In the genomic region with DNA sequence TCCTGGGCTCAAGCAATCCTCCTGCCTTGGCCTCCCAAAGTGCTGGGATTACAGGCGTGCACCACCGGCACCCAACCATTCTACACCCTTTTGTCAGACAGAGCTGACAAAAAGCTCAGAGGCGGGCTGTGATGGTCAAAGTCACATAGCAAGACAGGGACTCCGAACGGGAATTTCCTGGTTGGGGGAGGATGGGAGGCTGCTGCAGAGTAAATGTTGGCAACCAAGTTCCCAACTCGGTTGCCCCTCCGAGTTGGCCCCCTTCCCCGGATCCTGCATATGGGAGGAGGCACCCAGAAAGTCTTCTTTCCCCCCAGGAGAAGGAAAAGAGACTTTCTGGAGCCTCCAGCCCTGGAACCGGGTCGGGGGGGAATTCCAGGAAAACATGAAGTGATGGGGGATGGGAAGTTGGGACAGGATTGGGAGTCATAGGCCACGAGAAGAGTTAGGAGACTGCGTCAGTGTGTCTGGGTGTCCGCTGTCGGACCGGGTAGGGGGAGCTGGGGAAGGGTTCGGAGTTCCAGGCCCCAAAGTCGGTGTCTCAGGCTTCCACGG, we compare ENCODE assay signal across 8 cellular contexts. TPM values are rescaled to one million over a fixed set of nuclear protein-coding genes. Genes with fewer than 3 reads are reported as not detected.
DNase-seq lines count a peak whose midpoint lies in the region; ATAC-seq and TF ChIP-seq lines count a peak whose summit lies in the region.

No MANE protein-coding gene starts in this region.

- H3K4me3 ChIP-seq in SK-N-SH (ENCODE audit: low read depth in 2 of 2, low read length in 1 of 2) (peak overlapping the region; percentile 86 to 94), thoracic aorta (peak overlapping the region; percentile 94)

- H3K9ac ChIP-seq in SK-N-SH = peak overlapping the region; percentile 98

- H3K27me3 Mint-ChIP-seq in brain = peaks cover 6% of the 10 kb centered on the region

- no peaks in the 10 kb centered on the region for H3K9me2 ChIP-seq in SK-N-SH

- intact Hi-C loops in left colon (cut with DNase I, micrococcal nuclease) = no loop called here

- H3K4me1 Mint-ChIP-seq in brain = peaks cover 22% of the 10 kb centered on the region

- H3K27ac ChIP-seq in SK-N-SH (ENCODE audit: low read depth in 2 of 2, low read length in 1 of 2) (peak overlapping the region; percentile 67 to 85; a peak in 3 of 4 replicates), thoracic aorta (peak overlapping the region; percentile 99)

- DNase-seq in SK-N-SH (no peak), left colon (no peak), thoracic aorta (ENCODE audit: low spot score) (no peak), UCSD-AML1 (lab: John Stamatoyannopoulos, UW; ENCODE audit: unreplicated experiment) (no peak)
- no peak for DNase-seq in stimulated activated CD4-positive, alpha-beta T cell treated with anti-CD3 and anti-CD28 coated beads, Interleukin-1b, Interleukin-23, amount 100 ng/mL, for 48 hours

- TF ChIP-seq EP300 in SK-N-SH (IDR thresholded peaks at IDR 0.05; ENCODE audit: borderline replicate concordance in 1 of 2, low read depth in 1 of 2, low read length in 1 of 2) = no peak

- H2AFZ ChIP-seq in SK-N-SH (ENCODE audit: low read depth) = peak overlapping the region; percentile 86; the same call in 1 of the 2 replicates

- no peaks in the 10 kb centered on the region for H3K27me3 ChIP-seq in SK-N-SH (ENCODE audit: insufficient read depth)
- H3K27me3 ChIP-seq in thoracic aorta (replicated peaks; ENCODE audit: insufficient read depth) = no peaks in the 10 kb centered on the region

- H3K36me3 ChIP-seq in SK-N-SH (replicated peaks in 1 of 2; ENCODE audit: control insufficient read depth in 1 of 2, insufficient read depth in 2 of 2, low read length in 1 of 2) (peaks cover 0 to 10% of the 10 kb centered on the region in 2 experiments), thoracic aorta (no peaks in the 10 kb centered on the region)

- 62% methylated on average over 18 of the region's 18 CpGs for WGBS in SK-N-SH (ENCODE audit: low lambda C conversion rate)

- POLR2A ChIA-PET in SK-N-SH (lab: Yijun Ruan, JAX) = interaction anchor here (1.0 to 1.3 kb wide), 6 partner anchors 11 to 36 kb away, joined by 3 to 6 read pairs (median 4); partner anchors contain the start of genes INPP5J and SMTN

- peaks cover 7% of the 10 kb centered on the region for H3K36me3 Mint-ChIP-seq in brain

- CTCF ChIA-PET in SK-N-SH (lab: Yijun Ruan, JAX) = interaction anchor here (0.6 to 7.4 kb wide), 31 partner anchors 8 to 235 kb away, joined by 3 to 85 read pairs (median 6); partner anchors contain the start of genes INPP5J, MORC2, PLA2G3 and RNF185

- H4K20me1 ChIP-seq in SK-N-SH (ENCODE audit: insufficient read depth) = no peaks in the 10 kb centered on the region

- H3K9me3 ChIP-seq in SK-N-SH (no peaks in the 10 kb centered on the region), thoracic aorta (no peaks in the 10 kb centered on the region)

- H3K4me1 ChIP-seq in SK-N-SH (ENCODE audit: control insufficient read depth in 1 of 2, insufficient read depth in 2 of 2, low read depth in 1 of 2, low read length in 1 of 2) (peaks cover 0 to 13% of the 10 kb centered on the region in 2 experiments; a peak in 1 of 4 replicates), thoracic aorta (ENCODE audit: control insufficient read depth in 1 of 2, low read depth in 2 of 2) (peaks cover 31 to 52% of the 10 kb centered on the region in 2 donors)

- no peak for TF ChIP-seq RAD21 in SK-N-SH (IDR thresholded peaks at IDR 0.05; ENCODE audit: low read length)

- H3K9me3 Mint-ChIP-seq in brain = peaks cover 0 to 7% (median 1%) of the 10 kb centered on the region in 5 experiments

- H3K79me2 ChIP-seq in SK-N-SH (ENCODE audit: insufficient read depth) = peaks cover 13% of the 10 kb centered on the region; the same call in 1 of the 2 replicates

- H3K27ac Mint-ChIP-seq in brain = peak overlapping the region in 3 of 5 experiments; percentile 64 to 88 (median 64)

- no peak for ATAC-seq in SK-N-SH treated with all-trans-retinoic acid at 6 μM for 48 hours
- ATAC-seq in left colon = peak; percentile 2
- ATAC-seq in thoracic aorta (ENCODE audit: insufficient number of reproducible peaks, low FRiP score, low read depth) = peak; percentile 6
- no peak for ATAC-seq in HG02642 (IDR thresholded peaks at IDR 0.05; ENCODE audit: poor library complexity, unreplicated experiment)

- H3K4me2 ChIP-seq in SK-N-SH = peak overlapping the region; percentile 93

- peaks cover 17% of the 10 kb centered on the region for H3F3A ChIP-seq in SK-N-SH (replicated peaks; ENCODE audit: insufficient read depth)

- peak overlapping the region; percentile 88 to 92 (median 89) for H3K4me3 Mint-ChIP-seq in brain

- no peak for TF ChIP-seq CTCF in SK-N-SH (IDR thresholded peaks at IDR 0.05)
- no peak for TF ChIP-seq CTCF in brain (conservative IDR thresholded peaks at IDR 0.05)
- TF ChIP-seq CTCF in thoracic aorta (IDR thresholded peaks at IDR 0.05) = no peak

TF ChIP-seq in SK-N-SH, 30 proteins besides CTCF, POLR2A, EP300 and RAD21:
- TF ChIP-seq RFX5 (IDR thresholded peaks at IDR 0.05; ENCODE audit: low read length) = no peak
- TF ChIP-seq, protein P1, sequence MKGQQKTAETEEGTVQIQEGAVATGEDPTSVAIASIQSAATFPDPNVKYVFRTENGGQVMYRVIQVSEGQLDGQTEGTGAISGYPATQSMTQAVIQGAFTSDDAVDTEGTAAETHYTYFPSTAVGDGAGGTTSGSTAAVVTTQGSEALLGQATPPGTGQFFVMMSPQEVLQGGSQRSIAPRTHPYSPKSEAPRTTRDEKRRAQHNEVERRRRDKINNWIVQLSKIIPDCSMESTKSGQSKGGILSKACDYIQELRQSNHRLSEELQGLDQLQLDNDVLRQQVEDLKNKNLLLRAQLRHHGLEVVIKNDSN (IDR thresholded peaks at IDR 0.05; ENCODE audit: borderline replicate concordance, low read depth) = no peak
- no peak for TF ChIP-seq RCOR1 (IDR thresholded peaks at IDR 0.05; ENCODE audit: low read length)
- TF ChIP-seq TEAD4 (IDR thresholded peaks at IDR 0.05; ENCODE audit: borderline replicate concordance, insufficient read depth) = no peak

TF ChIP-seq in SK-N-SH treated with all-trans-retinoic acid at 6 μM for 48 hours, 23 proteins besides CTCF, POLR2A, EP300 and RAD21 (continues in another document):
- no peak for TF ChIP-seq OSR1 (CRISPR knock-in tag; IDR thresholded peaks at IDR 0.05)
- TF ChIP-seq, protein P2, sequence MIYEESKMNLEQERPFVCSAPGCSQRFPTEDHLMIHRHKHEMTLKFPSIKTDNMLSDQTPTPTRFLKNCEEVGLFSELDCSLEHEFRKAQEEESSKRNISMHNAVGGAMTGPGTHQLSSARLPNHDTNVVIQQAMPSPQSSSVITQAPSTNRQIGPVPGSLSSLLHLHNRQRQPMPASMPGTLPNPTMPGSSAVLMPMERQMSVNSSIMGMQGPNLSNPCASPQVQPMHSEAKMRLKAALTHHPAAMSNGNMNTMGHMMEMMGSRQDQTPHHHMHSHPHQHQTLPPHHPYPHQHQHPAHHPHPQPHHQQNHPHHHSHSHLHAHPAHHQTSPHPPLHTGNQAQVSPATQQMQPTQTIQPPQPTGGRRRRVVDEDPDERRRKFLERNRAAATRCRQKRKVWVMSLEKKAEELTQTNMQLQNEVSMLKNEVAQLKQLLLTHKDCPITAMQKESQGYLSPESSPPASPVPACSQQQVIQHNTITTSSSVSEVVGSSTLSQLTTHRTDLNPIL (CRISPR knock-in tag; IDR thresholded peaks at IDR 0.05; ENCODE audit: low read depth) = no peak

RNA-seq across cellular contexts. Expression of gene SELENOM, which starts 0.6 kb away (rescaled TPM):
- polyA plus RNA-seq in SK-N-SH (2012; rRNA removed) = 97.1 and 117 TPM in 2 replicates
- 55.2 and 84.3 TPM in 2 replicates for polyA plus RNA-seq in SK-N-SH (2012; cell fraction: cytosol; rRNA removed)
- 81.0 and 129 TPM in 2 replicates for polyA plus RNA-seq in SK-N-SH (2012; cell fraction: nucleus; rRNA removed)
- polyA plus RNA-seq in brain (ENCODE audit: insufficient read depth, low read depth, low replicate concordance) = 96.1 TPM
- total RNA-seq in left colon = 10 to 100 TPM; 24.3 to 64.4 TPM
- 1,000 to 10,000 TPM in 1 of 2 donors, 100 to 1,000 TPM in 1; 453 to 1,695 TPM for total RNA-seq in thoracic aorta

RNA-seq across cellular contexts. Expression of gene INPP5J, which starts 16.0 kb away (rescaled TPM):
- 3.2 TPM in 2 replicates for polyA plus RNA-seq in SK-N-SH (2012; rRNA removed)
- 0.73 and 1.2 TPM in 2 replicates for polyA plus RNA-seq in SK-N-SH (2012; cell fraction: cytosol; rRNA removed)
- polyA plus RNA-seq in SK-N-SH (2012; cell fraction: nucleus; rRNA removed) = 14.7 and 18.9 TPM in 2 replicates
- polyA plus RNA-seq in brain (ENCODE audit: insufficient read depth, low read depth, low replicate concordance) = 5.6 TPM
- total RNA-seq in left colon = 10 to 100 TPM; 26.3 to 34.4 TPM
- 1 to 10 TPM; 2.3 to 4.1 TPM for total RNA-seq in thoracic aorta

RNA-seq across cellular contexts. Expression of gene SMTN, which starts 25.6 kb away (rescaled TPM):
- polyA plus RNA-seq in SK-N-SH (2012; rRNA removed) (12.5 and 30.4 TPM in 2 replicates), brain (ENCODE audit: insufficient read depth, low read depth, low replicate concordance) (32.3 TPM)
- polyA plus RNA-seq in SK-N-SH (2012; cell fraction: cytosol; rRNA removed) = 9.1 and 14.9 TPM in 2 replicates
- 70.2 and 73.7 TPM in 2 replicates for polyA plus RNA-seq in SK-N-SH (2012; cell fraction: nucleus; rRNA removed)
- total RNA-seq in left colon (100 to 1,000 TPM in 1 of 2 donors, 10 to 100 TPM in 1; 62.6 to 141 TPM), thoracic aorta (100 to 1,000 TPM; 632 to 946 TPM)

RNA-seq across cellular contexts. Expression of gene PLA2G3, which starts 33.6 kb away (rescaled TPM):
- polyA plus RNA-seq in SK-N-SH (2012; rRNA removed) (not detected in 2 replicates), brain (ENCODE audit: insufficient read depth, low read depth, low replicate concordance) (0.12 TPM)
- not detected in 2 replicates for polyA plus RNA-seq in SK-N-SH (2012; cell fraction: cytosol; rRNA removed)
- not detected in 2 replicates for polyA plus RNA-seq in SK-N-SH (2012; cell fraction: nucleus; rRNA removed)
- total RNA-seq in left colon (under 1 TPM in 1 of 2 donors, not detected in 1; 0.49 TPM), thoracic aorta (not detected)

RNA-seq across cellular contexts. Expression of gene RNF185, which starts 53.3 kb away (rescaled TPM):
- 21.7 and 32.1 TPM in 2 replicates for polyA plus RNA-seq in SK-N-SH (2012; rRNA removed)
- polyA plus RNA-seq in SK-N-SH (2012; cell fraction: cytosol; rRNA removed) = 18.4 and 24.3 TPM in 2 replicates
- polyA plus RNA-seq in SK-N-SH (2012; cell fraction: nucleus; rRNA removed) = 22.4 and 31.8 TPM in 2 replicates
- 26.1 TPM for polyA plus RNA-seq in brain (ENCODE audit: insufficient read depth, low read depth, low replicate concordance)
- total RNA-seq in left colon = 10 to 100 TPM; 36.6 to 40.5 TPM
- total RNA-seq in thoracic aorta = 10 to 100 TPM; 31.3 to 40.2 TPM

Comparison
In these comparisons a context has a peak if more than half of its experiments do, and no peak if none do; other contexts are left out.
1. ATAC-seq: peak in left colon (single experiment) and thoracic aorta (single experiment); none in SK-N-SH treated with all-trans-retinoic acid at 6 μM for 48 hours (single experiment) and HG02642 (single experiment).
2. RNA of gene SELENOM, which starts 0.6 kb away (total RNA-seq): 453 to 1,695 TPM in thoracic aorta; 24.3 to 64.4 TPM in left colon; every median in the first group is over 4 times any median in the second.
3. RNA of gene INPP5J, which starts 16.0 kb away (total RNA-seq): 26.3 to 34.4 TPM in left colon; 2.3 to 4.1 TPM in thoracic aorta; every median in the first group is over 4 times any median in the second.
4. RNA of gene SMTN, which starts 25.6 kb away (total RNA-seq): 632 to 946 TPM in thoracic aorta; 62.6 to 141 TPM in left colon; every median in the first group is over 4 times any median in the second.